16 cellular contexts compared by ENCODE assay signal in the genomic region with DNA sequence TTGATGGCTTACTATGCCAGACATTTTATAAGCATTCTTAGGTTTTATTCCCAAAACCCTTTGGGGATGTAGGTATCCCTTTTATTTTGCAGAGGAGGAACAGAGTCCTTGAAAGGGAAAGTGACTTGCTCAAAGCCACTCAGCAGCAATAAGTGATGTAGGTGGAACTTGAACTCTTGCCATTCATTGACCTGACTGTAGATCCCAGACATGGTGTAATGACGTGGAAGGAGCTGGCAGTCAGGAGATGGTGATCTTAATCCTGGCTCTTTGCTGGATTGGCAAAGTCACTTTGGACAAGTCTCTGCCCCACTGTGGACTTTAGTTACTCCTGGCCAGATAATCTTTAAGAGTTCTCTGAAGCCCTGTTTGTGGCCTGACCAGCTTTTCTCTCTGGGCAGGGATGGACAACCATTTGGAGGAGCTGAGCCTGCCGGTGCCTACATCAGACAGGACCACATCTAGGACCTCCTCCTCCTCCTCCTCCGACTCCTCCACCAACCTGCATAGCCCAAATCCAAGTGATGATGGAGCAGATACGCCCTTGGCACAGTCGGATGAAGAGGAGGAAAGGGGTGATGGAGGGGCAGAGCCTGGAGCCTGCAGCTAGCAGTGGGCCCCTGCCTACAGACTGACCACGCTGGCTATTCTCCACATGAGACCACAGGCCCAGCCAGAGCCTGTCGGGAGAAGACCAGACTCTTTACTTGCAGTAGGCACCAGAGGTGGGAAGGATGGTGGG. TPM values are rescaled to one million over a fixed set of nuclear protein-coding genes. Genes with fewer than 3 reads are reported as not detected.
"Had no signal": no experiment of that assay in that cellular context is flagged by ENCODE, and none has a peak within 500 bp of the region (broad histone marks: within the 10 kb centered on the region; RNA-seq: fewer than 3 reads in every experiment).

No MANE protein-coding gene starts in this region.

- H3K9me3 Mint-ChIP-seq: endodermal cell had no signal

- H3K27ac ChIP-seq: left lung, SK-N-MC, WERI-Rb-1 had no signal

- H3K4me3 ChIP-seq: left lung, SK-N-MC, vagina had no signal

- ATAC-seq: activated CD8-positive, alpha-beta T cell treated with anti-CD3 and anti-CD28 coated beads, Interleukin-2, amount 10 ng/mL, durations not matched to agents 7 days and 5 days; left lung; sciatic nerve had no signal

- H3K4me3 Mint-ChIP-seq: activated CD8-positive, alpha-beta T cell treated with anti-CD3 and anti-CD28 coated beads, Interleukin-2, amount 10 ng/mL, durations not matched to agents 7 days and 5 days; endodermal cell had no signal

- H3K27ac Mint-ChIP-seq: activated CD8-positive, alpha-beta T cell treated with anti-CD3 and anti-CD28 coated beads, Interleukin-2, amount 10 ng/mL, durations not matched to agents 7 days and 5 days; endodermal cell had no signal

- DNase-seq: activated CD4-positive, alpha-beta T cell treated with anti-CD3 and anti-CD28 coated beads for 48 hours; activated CD8-positive, alpha-beta memory T cell treated with anti-CD3 and anti-CD28 coated beads, Interleukin-2, amount 50 U/mL, for 48 hours; activated CD8-positive, alpha-beta T cell treated with anti-CD3 and anti-CD28 coated beads, Interleukin-2, amount 10 ng/mL, durations not matched to agents 7 days and 5 days; cortex of kidney; endodermal cell; erythroblast; glutamatergic neuron; mesendoderm; stimulated activated CD4-positive, alpha-beta T cell treated with anti-CD3 and anti-CD28 coated beads, Interleukin-2, amount 100 ng/mL, for 48 hours; stimulated activated naive CD4-positive, alpha-beta T cell treated with Interleukin-2 at 50 U/mL for 16 hours; T-helper 1 cell; WERI-Rb-1 had no signal

- H3K9me3 ChIP-seq: left lung, vagina had no signal

- H3K27me3 ChIP-seq: vagina had no signal

RNA-seq across cellular contexts. Expression of gene TP53TG5, which starts 31.6 kb away (rescaled TPM):
- total RNA-seq: sciatic nerve, vagina had no signal

RNA-seq across cellular contexts. Expression of gene WFDC2, which starts 59.9 kb away (rescaled TPM):
- total RNA-seq: activated CD8-positive, alpha-beta T cell treated with anti-CD3 and anti-CD28 coated beads, Interleukin-2, amount 10 ng/mL, durations not matched to agents 7 days and 5 days had no signal
